ENCODE assay signal across 1 cellular context in genomic region chr11:71423181-71423790, GRCh38.
TF ChIP-seq lines count a peak whose summit lies in the region.

No MANE protein-coding gene starts in this region.

TF ChIP-seq in GM12878, 131 proteins besides CTCF, POLR2A, EP300 and RAD21:
- 0 out of 2 replicates have a peak, but pooled peaks have one; percentile 25 for TF ChIP-seq SPI1 (IDR thresholded peaks at IDR 0.05; ENCODE audit: borderline replicate concordance, insufficient read depth, low read depth, low read length)
- no peak for TF ChIP-seq ZNF24 (IDR thresholded peaks at IDR 0.05)
- peak; percentile 47; the same call in 1 of the 2 replicates for TF ChIP-seq ZNF384 (IDR thresholded peaks at IDR 0.05; ENCODE audit: borderline replicate concordance, low read depth, low read length)
- peak; percentile 41 for TF ChIP-seq MEF2B (IDR thresholded peaks at IDR 0.05; ENCODE audit: partially characterized antibody, poor library complexity, severe bottlenecking)
- no peak for TF ChIP-seq HCFC1 (IDR thresholded peaks at IDR 0.05; ENCODE audit: low read length)
- TF ChIP-seq NKRF (conservative IDR thresholded peaks at IDR 0.05) = no peak
